18 cellular contexts compared by ENCODE assay signal in the genomic region with DNA sequence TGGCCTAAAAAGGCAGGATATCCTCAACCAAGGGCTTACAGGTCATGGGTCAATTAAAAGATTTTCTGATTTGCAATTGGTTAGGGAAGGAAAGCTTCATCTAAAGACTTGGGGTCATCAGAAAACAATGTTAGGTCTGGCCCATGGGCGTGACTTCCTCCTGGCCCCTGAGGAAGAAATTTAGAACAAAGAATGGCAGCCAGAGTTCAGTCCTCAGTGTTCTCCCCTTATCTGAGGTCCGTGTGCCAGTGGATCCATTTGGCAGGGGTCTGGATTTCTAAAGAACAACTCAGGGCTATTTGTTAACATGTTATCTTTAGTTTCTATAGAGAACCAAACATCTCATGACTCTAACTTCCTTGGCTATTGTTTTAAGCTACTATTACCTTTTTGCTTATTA.
"Had no signal": no experiment of that assay in that cellular context is flagged by ENCODE, and none has a peak within 500 bp of the region (broad histone marks: within the 10 kb centered on the region; RNA-seq: fewer than 3 reads in every experiment).

No MANE protein-coding gene starts in this region.

- DNase-seq: activated CD4-positive, alpha-beta memory T cell treated with anti-CD3 and anti-CD28 coated beads for 36 hours; activated CD4-positive, alpha-beta T cell treated with anti-CD3 and anti-CD28 coated beads for 48 hours; activated naive CD4-positive, alpha-beta T cell treated with anti-CD3 and anti-CD28 coated beads for 36 hours; activated naive CD8-positive, alpha-beta T cell treated with anti-CD3 and anti-CD28 coated beads, Interleukin-2, amount 10 ng/mL, durations not matched to agents 7 days and 5 days; activated T-cell treated with anti-CD3 and anti-CD28 coated beads, Interleukin-2, amount 50 U/mL, for 48 hours; amygdala; effector CD8-positive, alpha-beta T cell; ovary; sigmoid colon; stimulated activated CD4-positive, alpha-beta T cell treated with anti-CD3 and anti-CD28 coated beads, Interleukin-15, amount 100 ng/mL, for 24 hours; stimulated activated CD8-positive, alpha-beta memory T cell treated with anti-CD3 and anti-CD28 coated beads, Interleukin-4, amount 100 ng/mL, for 48 hours; stimulated activated naive B cell treated with anti-CD40 and anti-IgM and Interleukin-4, amounts not matched to agents 10 μg/mL and 1 μg/mL and 100 μg/mL, for 72 hours; transverse colon had no signal

- ATAC-seq: esophagus mucosa; stimulated activated naive B cell treated with anti-CD40 and anti-IgM and Interleukin-4, amounts not matched to agents 10 μg/mL and 1 μg/mL and 100 μg/mL, for 72 hours had no signal

- H3K36me3 ChIP-seq: cardiac muscle cell, neutrophil, ovary, sigmoid colon, transverse colon, vagina had no signal

- H3K27ac ChIP-seq: cardiac muscle cell, neutrophil, ovary, transverse colon, vagina had no signal

- H3K9me3 ChIP-seq: neutrophil, ovary, sigmoid colon, transverse colon, vagina had no signal

- H3K4me1 ChIP-seq: sigmoid colon, transverse colon, vagina had no signal

- H3K4me3 ChIP-seq: cardiac muscle cell, ovary, sigmoid colon, smooth muscle cell, transverse colon, vagina had no signal

- H3K27me3 ChIP-seq: cardiac muscle cell, neutrophil, ovary, sigmoid colon, transverse colon, vagina had no signal
